34 cellular contexts compared by ENCODE assay signal in the genomic region with DNA sequence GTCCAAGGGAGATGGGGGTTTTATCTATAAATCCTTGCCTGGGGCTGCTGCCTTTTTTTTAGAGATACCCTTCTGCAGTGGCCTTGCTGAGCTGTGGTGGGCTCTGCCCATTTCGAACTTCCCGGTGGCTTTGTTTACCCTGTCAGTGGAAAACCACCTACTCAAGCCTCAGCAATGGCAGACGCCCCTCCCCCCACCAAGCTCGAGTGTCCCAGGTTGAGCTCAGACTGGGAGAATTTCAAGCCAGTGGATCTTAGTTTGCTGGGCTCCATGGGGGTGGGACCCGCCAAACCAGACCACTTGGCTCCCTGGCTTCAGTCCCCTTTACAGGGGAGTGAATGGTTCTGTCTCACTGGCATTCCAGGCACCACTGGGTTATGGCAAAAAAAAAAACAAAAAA. TPM values are rescaled to one million over a fixed set of nuclear protein-coding genes. Genes with fewer than 3 reads are reported as not detected.
"Had no signal": no experiment of that assay in that cellular context is flagged by ENCODE, and none has a peak within 500 bp of the region (broad histone marks: within the 10 kb centered on the region; RNA-seq: fewer than 3 reads in every experiment).

No MANE protein-coding gene starts in this region.

- H3K36me3 ChIP-seq: esophagus squamous epithelium, gastrocnemius medialis, heart right ventricle, left lung had no signal

- ATAC-seq: esophagus mucosa; gastrocnemius medialis; heart right ventricle; left colon; left lung; left ventricle myocardium superior; mucosa of descending colon; naive thymus-derived CD8-positive, alpha-beta T cell had no signal

- H3K27ac Mint-ChIP-seq: immature natural killer cell, memory B cell, mesothelial cell of epicardium, naive B cell had no signal

- H3K9me3 Mint-ChIP-seq: immature natural killer cell, memory B cell, mesothelial cell of epicardium had no signal

- H3K4me3 ChIP-seq: coronary artery, dorsolateral prefrontal cortex, esophagus squamous epithelium, gastrocnemius medialis, heart right ventricle, left lung, lung, mucosa of descending colon had no signal

- H3K4me3 Mint-ChIP-seq: immature natural killer cell; memory B cell; mesothelial cell of epicardium; naive B cell; naive thymus-derived CD8-positive, alpha-beta T cell had no signal

- H3K4me1 ChIP-seq: esophagus squamous epithelium, gastrocnemius medialis, heart right ventricle, left lung had no signal

- DNase-seq: dermis blood vessel endothelial cell; dorsolateral prefrontal cortex; effector CD4-positive, alpha-beta T cell; effector memory CD4-positive, alpha-beta T cell; erythroblast; esophagus squamous epithelium; foreskin fibroblast; foreskin melanocyte; gastrocnemius medialis; glutamatergic neuron; head of caudate nucleus; heart right ventricle; hippocampal formation; immature natural killer cell; islet precursor cell; kidney; kidney glomerular epithelial cell; left colon; left lung; left ventricle myocardium superior; mammary epithelial cell; mucosa of descending colon; naive B cell; naive thymus-derived CD8-positive, alpha-beta T cell had no signal

- H3K27ac ChIP-seq: coronary artery, dorsolateral prefrontal cortex, epithelial cell of prostate, esophagus squamous epithelium, gastrocnemius medialis, heart right ventricle, left lung had no signal

- H3K9me3 ChIP-seq: esophagus squamous epithelium, gastrocnemius medialis, heart right ventricle, left lung, mucosa of descending colon had no signal

- H3K36me3 Mint-ChIP-seq: immature natural killer cell; memory B cell; mesothelial cell of epicardium; naive B cell; naive thymus-derived CD8-positive, alpha-beta T cell had no signal

- H3K4me1 Mint-ChIP-seq: immature natural killer cell; memory B cell; mesothelial cell of epicardium; naive B cell; naive thymus-derived CD8-positive, alpha-beta T cell had no signal

RNA-seq across cellular contexts. Expression of a gene that starts 21.6 kb away (rescaled TPM):
- total RNA-seq: dermis blood vessel endothelial cell; esophagus mucosa; esophagus squamous epithelium; gastrocnemius medialis; glomerular endothelial cell; heart right ventricle; kidney; left colon; left lung; left ventricle myocardium superior; lower leg skin; lung; mammary epithelial cell; mesenteric fat pad; mesothelial cell of epicardium; mucosa of descending colon; myocyte; naive thymus-derived CD8-positive, alpha-beta T cell had no signal
- polyA plus RNA-seq: heart right ventricle; immature natural killer cell; lung; mammary epithelial cell; naive thymus-derived CD8-positive, alpha-beta T cell had no signal

RNA-seq across cellular contexts. Expression of a gene that starts 31.8 kb away (rescaled TPM):
- total RNA-seq: dermis blood vessel endothelial cell; esophagus mucosa; esophagus squamous epithelium; gastrocnemius medialis; glomerular endothelial cell; heart right ventricle; kidney; left colon; left lung; left ventricle myocardium superior; lower leg skin; lung; mammary epithelial cell; mesenteric fat pad; mesothelial cell of epicardium; mucosa of descending colon; myocyte; naive thymus-derived CD8-positive, alpha-beta T cell had no signal
- polyA plus RNA-seq: heart right ventricle; immature natural killer cell; lung; mammary epithelial cell; naive thymus-derived CD8-positive, alpha-beta T cell had no signal
